In genomic region chr3:24420224-24420623, GRCh38 we compare ENCODE assay signal across 23 cellular contexts.
DNase-seq lines count a peak whose midpoint lies in the region; ATAC-seq, FAIRE-seq and TF ChIP-seq lines count a peak whose summit lies in the region.
"Had no signal": no experiment of that assay in that cellular context is flagged by ENCODE, and none has a peak within 500 bp of the region (broad histone marks: within the 10 kb centered on the region; RNA-seq: fewer than 3 reads in every experiment).

No MANE protein-coding gene starts in this region.

- BruUV-seq in K562 (replicated peaks; lab: Mats Ljungman, UMichigan): no TSS peak

- peak overlapping the region; percentile 10; the same call in 1 of the 2 replicates for H2AFZ ChIP-seq in K562 (ENCODE audit: low read depth, low read length)

- DNase-seq in GM06990 (ENCODE audit: extremely low read depth, insufficient read length) (peak; percentile 2), K562 (ENCODE audit: extremely low read depth in 1 of 4, low spot score in 3 of 4) (peak in 2 of 4 experiments; percentile 48 to 69), upper lobe of left lung (no peak), NCI-H1105 (lab: John Stamatoyannopoulos, UW) (no peak), HUDEP-2 (lab: John Stamatoyannopoulos, UW; ENCODE audit: unreplicated experiment in 76 of 76) (no peak)
- DNase-seq: Calu3; CD8-positive, alpha-beta T cell; DMS53; EL; H7; KBM-7; NCI-H1417; NCI-H187; NCI-H2107; NCI-H510A; NCI-H748 treated with DMSO at 0.1 percent for 48 hours; PC-3; RPMI8226 had no signal

- intact Hi-C loops in K562 (cut with micrococcal nuclease): no loop called here

- peaks cover 0 to 5% of the 10 kb centered on the region in 2 experiments; a peak in 3 of 5 replicates for H3K4me1 ChIP-seq in K562 (replicated peaks in 1 of 2; ENCODE audit: control insufficient read depth in 2 of 2, insufficient read depth in 2 of 2, low read length in 2 of 2)
- peaks cover 0 to 14% (median 6%) of the 10 kb centered on the region in 4 donors for H3K4me1 ChIP-seq in upper lobe of left lung
- H3K4me1 ChIP-seq: BLaER1 treated with 17β-estradiol and CSF1 and Interleukin-3, amounts not matched to agents 10 nM and 100 nM had no signal

- no peak for TF ChIP-seq EP300 in K562 (IDR thresholded peaks at IDR 0.05; ENCODE audit: low read length)
- TF ChIP-seq EP300 in upper lobe of left lung (IDR thresholded peaks at IDR 0.05): no peak

- no peaks in the 10 kb centered on the region for H3K36me3 ChIP-seq in GM06990 (ENCODE audit: control insufficient read depth, insufficient read depth, low read length)
- H3K36me3 ChIP-seq in K562 (ENCODE audit: control insufficient read depth, insufficient read depth, low read length): no peaks in the 10 kb centered on the region
- no peaks in the 10 kb centered on the region for H3K36me3 ChIP-seq in upper lobe of left lung
- H3K36me3 ChIP-seq: BLaER1 treated with 17β-estradiol and CSF1 and Interleukin-3, amounts not matched to agents 10 nM and 100 nM had no signal

- no peak for TF ChIP-seq RAD21 in K562 (CRISPR knock-in tag; conservative IDR thresholded peaks at IDR 0.05 in 1 of 2, IDR thresholded peaks at IDR 0.05 in 1 of 2)

- POLR2A ChIA-PET in K562 (lab: Yijun Ruan, JAX): interaction anchor here (1.3 kb wide), 1 partner anchor 8 kb away, joined by 3 read pairs; no protein-coding TSS in a partner anchor

- peak overlapping the region in 1 of 2 experiments; percentile 8; a peak in 1 of 4 replicates for H3K9ac ChIP-seq in K562 (ENCODE audit: insufficient read depth in 1 of 2, low read depth in 2 of 2, low read length in 2 of 2)
- H3K9ac ChIP-seq: BLaER1 treated with 17β-estradiol and CSF1 and Interleukin-3, amounts not matched to agents 10 nM and 100 nM had no signal

- TF ChIP-seq POLR2A in K562 (conservative IDR thresholded peaks at IDR 0.05) (no peak), upper lobe of left lung (IDR thresholded peaks at IDR 0.05) (no peak)

- H3K27ac ChIP-seq in K562 (ENCODE audit: extremely low read depth, low read depth, low read length): peak overlapping the region; percentile 38; the same call in 1 of the 3 replicates
- no peak overlapping the region for H3K27ac ChIP-seq in upper lobe of left lung
- H3K27ac ChIP-seq: BLaER1 treated with 17β-estradiol and CSF1 and Interleukin-3, amounts not matched to agents 10 nM and 100 nM had no signal

- CTCF ChIA-PET in K562 (lab: Yijun Ruan, JAX; ENCODE audit: low intra/inter-chr PET ratio): no interaction called here

- no peak overlapping the region for H3K4me3 ChIP-seq in GM06990 (replicated peaks; ENCODE audit: low read depth, low read length)
- H3K4me3 ChIP-seq in K562: no peak overlapping the region
- H3K4me3 ChIP-seq in upper lobe of left lung: no peak overlapping the region
- H3K4me3 ChIP-seq: BLaER1 treated with 17β-estradiol and CSF1 and Interleukin-3, amounts not matched to agents 10 nM and 100 nM had no signal

- in situ Hi-C loops in K562 (cut with MboI): no loop called here

- H3K79me2 ChIP-seq in K562 (ENCODE audit: control insufficient read depth, insufficient read depth, low read length): no peaks in the 10 kb centered on the region

- no peak overlapping the region; the same call in 1 of the 2 replicates for H3K4me2 ChIP-seq in K562 (ENCODE audit: insufficient read depth, low read length)
- H3K4me2 ChIP-seq: BLaER1 treated with 17β-estradiol and CSF1 and Interleukin-3, amounts not matched to agents 10 nM and 100 nM had no signal

- H3K27me3 ChIP-seq in GM06990 (replicated peaks; ENCODE audit: control insufficient read depth, insufficient read depth, low read length): no peaks in the 10 kb centered on the region
- H3K27me3 ChIP-seq in K562 (ENCODE audit: control insufficient read depth in 2 of 2, insufficient read depth in 2 of 2, low read length in 2 of 2): no peaks in the 10 kb centered on the region
- no peaks in the 10 kb centered on the region for H3K27me3 ChIP-seq in upper lobe of left lung
- H3K27me3 ChIP-seq: BLaER1 treated with 17β-estradiol and CSF1 and Interleukin-3, amounts not matched to agents 10 nM and 100 nM had no signal

- H4K20me1 ChIP-seq in K562 (replicated peaks; ENCODE audit: control insufficient read depth, insufficient read depth, low read length): no peaks in the 10 kb centered on the region
- H4K20me1 ChIP-seq: BLaER1 treated with 17β-estradiol and CSF1 and Interleukin-3, amounts not matched to agents 10 nM and 100 nM had no signal

- WGBS in K562 (ENCODE audit: insufficient coverage, low coverage, missing lambda C conversion rate): 0% methylated on average over 2 of the region's 2 CpGs
- 94 to 95% methylated on average over 2 of the region's 2 CpGs for WGBS in upper lobe of left lung, 2 donors

- no peaks in the 10 kb centered on the region for H3K9me3 ChIP-seq in K562 (replicated peaks; ENCODE audit: control insufficient read depth, insufficient read depth, low read depth, low read length)
- no peaks in the 10 kb centered on the region for H3K9me3 ChIP-seq in upper lobe of left lung
- H3K9me3 ChIP-seq: BLaER1 treated with 17β-estradiol and CSF1 and Interleukin-3, amounts not matched to agents 10 nM and 100 nM had no signal

- FAIRE-seq in K562 (lab: Jason Lieb, UNC): no peak
- FAIRE-seq: GM12892 had no signal

- no peak for TF ChIP-seq CTCF in GM06990 (IDR thresholded peaks at IDR 0.05; ENCODE audit: insufficient read depth, low read length, poor library complexity, severe bottlenecking)
- TF ChIP-seq CTCF in K562 (IDR thresholded peaks at IDR 0.05 in 2 of 3, conservative IDR thresholded peaks at IDR 0.05 in 1 of 3; ENCODE audit: insufficient read depth in 2 of 3, low read depth in 1 of 3, low read length in 3 of 3): no peak
- no peak for TF ChIP-seq CTCF in upper lobe of left lung (IDR thresholded peaks at IDR 0.05)

- ATAC-seq in GM18867 (IDR thresholded peaks at IDR 0.05; ENCODE audit: unreplicated experiment): peak; percentile 64
- ATAC-seq in HG03025 (IDR thresholded peaks at IDR 0.05; ENCODE audit: low FRiP score, unreplicated experiment): peak; percentile 48
- ATAC-seq in K562: peak; percentile 77
- no peak for ATAC-seq in upper lobe of left lung (ENCODE audit: low FRiP score in 2 of 2)
- no peak for ATAC-seq in HG02981 (IDR thresholded peaks at IDR 0.05; ENCODE audit: unreplicated experiment)
- ATAC-seq: CD8-positive, alpha-beta T cell; PC-3 had no signal

- H3K9me1 ChIP-seq in K562 (ENCODE audit: control insufficient read depth, insufficient read depth, low read length): no peaks in the 10 kb centered on the region

TF ChIP-seq in K562, 482 proteins besides CTCF, POLR2A, EP300 and RAD21:
- TF ChIP-seq SUPT5H (IDR thresholded peaks at IDR 0.05): no peak
- TF ChIP-seq SRF (CRISPR knock-in tag; IDR thresholded peaks at IDR 0.05): no peak
- no peak for TF ChIP-seq ZNF696 (CRISPR knock-in tag; conservative IDR thresholded peaks at IDR 0.05)
- TF ChIP-seq CHD4 (IDR thresholded peaks at IDR 0.05; ENCODE audit: insufficient read depth, insufficient replicate concordance, low read depth, low read length, poor library complexity, severe bottlenecking): no peak
- TF ChIP-seq EHMT2 (IDR thresholded peaks at IDR 0.05): peak; percentile 55; the same call in 1 of the 2 replicates
- no peak for TF ChIP-seq EP400 (IDR thresholded peaks at IDR 0.05)
- no peak for TF ChIP-seq ZNF134 (CRISPR knock-in tag; conservative IDR thresholded peaks at IDR 0.05)
- peak in 1 of 3 experiments; percentile 29 for TF ChIP-seq YY1 (IDR thresholded peaks at IDR 0.05; ENCODE audit: borderline replicate concordance in 1 of 3, control insufficient read depth in 1 of 3, extremely low read depth in 1 of 3, insufficient read depth in 3 of 3, insufficient read length in 1 of 3, insufficient replicate concordance in 2 of 3, low read depth in 1 of 3, low read length in 2 of 3)
- TF ChIP-seq ARID1B (IDR thresholded peaks at IDR 0.05): no peak
- no peak for TF ChIP-seq KAT2B (IDR thresholded peaks at IDR 0.05; ENCODE audit: low read depth, low read length)
- TF ChIP-seq XRCC4 (IDR thresholded peaks at IDR 0.05; ENCODE audit: extremely low read depth, insufficient read depth, insufficient read length): no peak

Comparison
In these comparisons a context has a peak if more than half of its experiments do, and no peak if none do; other contexts are left out.
1. ATAC-seq: peak in GM18867 (single experiment), HG03025 (single experiment) and K562 (single experiment); none in upper lobe of left lung (0 of 2) and HG02981 (single experiment).